In the genomic region with DNA sequence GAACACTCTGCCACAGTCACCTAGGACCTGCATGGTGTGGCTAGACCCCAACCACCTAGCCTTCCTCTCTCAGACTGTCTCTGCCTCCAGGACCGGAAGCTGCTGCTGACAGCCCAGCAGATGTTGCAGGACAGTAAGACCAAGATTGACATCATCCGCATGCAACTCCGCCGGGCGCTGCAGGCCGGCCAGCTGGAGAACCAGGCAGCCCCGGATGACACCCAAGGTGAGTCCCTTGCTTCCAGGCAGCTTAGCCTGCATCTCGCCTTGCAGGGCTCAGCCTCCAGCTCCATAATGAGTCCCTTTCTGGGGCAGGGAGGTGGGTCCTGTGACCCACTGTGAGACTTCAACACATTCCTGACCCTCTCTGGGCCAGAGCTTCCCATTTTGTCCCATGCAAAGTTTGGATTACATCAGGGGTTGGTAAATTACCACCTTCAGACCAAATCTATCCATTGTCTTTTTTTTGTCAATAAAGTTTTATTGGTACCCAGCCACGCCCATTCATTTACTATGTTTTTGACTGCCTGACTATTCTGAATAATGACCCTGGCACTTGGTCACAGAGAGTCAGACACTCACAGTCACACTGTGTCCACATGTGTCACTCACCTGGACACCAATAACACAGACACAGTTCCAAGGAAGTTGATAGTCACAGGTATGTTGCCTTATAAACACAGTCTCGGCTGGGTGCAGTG, we compare ENCODE assay signal across 23 cellular contexts. TPM values are rescaled to one million over a fixed set of nuclear protein-coding genes. Genes with fewer than 3 reads are reported as not detected.
"Had no signal": no experiment of that assay in that cellular context is flagged by ENCODE, and none has a peak within 500 bp of the region (broad histone marks: within the 10 kb centered on the region; RNA-seq: fewer than 3 reads in every experiment).

No MANE protein-coding gene starts in this region.

- H3K4me3 ChIP-seq: coronary artery, dorsolateral prefrontal cortex, esophagus muscularis mucosa, gastroesophageal sphincter, lung, right atrium auricular region, stomach, thoracic aorta, transverse colon had no signal

- H3K27me3 Mint-ChIP-seq: naive B cell had no signal

- H3K4me1 ChIP-seq: transverse colon had no signal

- H3K27ac ChIP-seq: coronary artery, dorsolateral prefrontal cortex, epithelial cell of prostate, esophagus muscularis mucosa, gastroesophageal sphincter, right atrium auricular region, stomach, thoracic aorta, transverse colon had no signal

- H3K9me3 ChIP-seq: esophagus muscularis mucosa, gastroesophageal sphincter, right atrium auricular region, stomach, thoracic aorta, transverse colon had no signal

- ATAC-seq: gastroesophageal sphincter, left ventricle myocardium superior had no signal

- H3K27me3 ChIP-seq: dorsolateral prefrontal cortex, esophagus muscularis mucosa, gastroesophageal sphincter, right atrium auricular region, stomach, transverse colon had no signal

- H3K27ac Mint-ChIP-seq: naive B cell had no signal

- DNase-seq: dorsolateral prefrontal cortex; effector CD8-positive, alpha-beta T cell; foreskin fibroblast; glutamatergic neuron; left ventricle myocardium superior; mesenchymal stem cell; midbrain; naive B cell; small intestine; stimulated activated CD4-positive, alpha-beta T cell treated with anti-CD3 and anti-CD28 coated beads, Interleukin-12 subunit alpha, Interleukin-12 subunit beta, amount 100 ng/mL, for 4 hours; stimulated activated naive CD4-positive, alpha-beta T cell; stomach; substantia nigra; transverse colon had no signal

RNA-seq across cellular contexts. Expression of gene PTGER1, which starts 28.7 kb away (rescaled TPM):
- total RNA-seq: left ventricle myocardium superior, right atrium auricular region had no signal
- polyA plus RNA-seq: keratinocyte, neural cell had no signal
